1 cellular context compared by ENCODE assay signal in genomic region chr4:123871351-123871750, GRCh38.
TF ChIP-seq lines count a peak whose summit lies in the region.

No MANE protein-coding gene starts in this region.

TF ChIP-seq in H1, 55 proteins besides CTCF, POLR2A, EP300 and RAD21 (continued from another document):
- TF ChIP-seq SIN3A (conservative IDR thresholded peaks at IDR 0.05 in 1 of 2, IDR thresholded peaks at IDR 0.05 in 1 of 2; ENCODE audit: low read depth in 1 of 2, low read length in 2 of 2) = no peak
- no peak for TF ChIP-seq CHD1 (IDR thresholded peaks at IDR 0.05; ENCODE audit: low read depth, low read length)
- TF ChIP-seq SP1 (IDR thresholded peaks at IDR 0.05; ENCODE audit: low read depth, low read length) = no peak
- TF ChIP-seq RBBP5 (IDR thresholded peaks at IDR 0.05; ENCODE audit: borderline replicate concordance, low read depth, low read length) = no peak
- no peak for TF ChIP-seq SRF (IDR thresholded peaks at IDR 0.05; ENCODE audit: low read depth, low read length)
- TF ChIP-seq KDM5A (IDR thresholded peaks at IDR 0.05; ENCODE audit: low read length) = no peak
- TF ChIP-seq SUZ12 (IDR thresholded peaks at IDR 0.05; ENCODE audit: low read length) = no peak
